In the genomic region with DNA sequence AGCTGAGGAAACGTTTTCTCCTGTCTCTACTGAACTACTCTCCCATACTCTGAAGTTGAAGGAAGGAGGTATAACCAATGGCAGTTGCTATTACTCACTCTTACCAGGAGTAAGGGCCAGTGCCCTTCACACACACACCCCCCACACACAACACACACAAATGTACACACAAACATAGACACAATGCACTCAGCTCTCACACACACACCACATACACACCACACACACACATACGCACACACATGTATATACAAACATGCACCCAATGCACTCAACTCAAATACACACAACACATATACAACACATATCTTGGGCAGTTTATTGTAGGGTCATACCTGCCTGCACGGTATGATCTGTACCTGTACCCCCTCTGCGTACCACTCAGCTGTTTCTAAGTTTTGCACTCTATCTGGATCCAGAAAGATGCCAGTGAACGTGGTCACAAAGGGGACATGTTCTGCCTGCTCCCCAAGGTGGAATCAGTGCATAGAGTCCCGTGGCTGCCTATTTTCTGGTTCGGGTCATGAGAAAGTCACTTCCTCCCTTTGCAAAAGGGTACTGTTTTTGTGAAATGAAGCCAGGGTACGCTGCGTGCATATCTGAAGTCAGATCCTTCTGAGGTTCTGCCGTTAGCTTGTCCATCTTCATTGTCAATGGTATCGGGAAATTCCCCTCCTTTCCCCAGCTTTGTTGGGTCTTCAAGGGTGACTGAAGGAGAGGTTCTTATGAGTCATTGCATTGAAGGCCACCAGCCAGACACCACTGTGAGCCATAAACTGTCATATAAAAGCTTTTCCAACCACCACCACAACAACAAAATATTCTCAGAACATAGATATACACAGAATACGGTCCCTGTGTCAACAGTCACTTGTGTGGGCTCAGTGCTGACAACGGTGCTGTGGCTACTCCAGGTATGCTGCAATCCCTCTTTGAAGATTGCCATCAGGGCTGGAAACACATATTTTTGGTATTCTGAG, we compare ENCODE assay signal across 9 cellular contexts.
DNase-seq lines count a peak whose midpoint lies in the region; ATAC-seq lines count a peak whose summit lies in the region.
"Had no signal": no experiment of that assay in that cellular context is flagged by ENCODE, and none has a peak within 500 bp of the region (broad histone marks: within the 10 kb centered on the region; RNA-seq: fewer than 3 reads in every experiment).

No MANE protein-coding gene starts in this region.

- H3K56ac ChIP-seq in mesendoderm (ENCODE audit: low read length), result no peak overlapping the region

- ATAC-seq in GM18520 (IDR thresholded peaks at IDR 0.05; ENCODE audit: unreplicated experiment) (peak; percentile 31), GM21723 (IDR thresholded peaks at IDR 0.05; ENCODE audit: unreplicated experiment) (peak; percentile 49), GM19324 (IDR thresholded peaks at IDR 0.05; ENCODE audit: low FRiP score, unreplicated experiment) (no peak)

- no peak overlapping the region for H2BK5ac ChIP-seq in mesendoderm (ENCODE audit: low read length)

- H3K27me3 ChIP-seq in mesendoderm (ENCODE audit: insufficient read depth, low read length, poor library complexity), result no peaks in the 10 kb centered on the region
- H3K27me3 ChIP-seq: upper lobe of left lung had no signal

- no peak overlapping the region for H3K18ac ChIP-seq in mesendoderm (ENCODE audit: low read length)

- no peak overlapping the region for H2AK5ac ChIP-seq in mesendoderm (ENCODE audit: low read length)

- no peak overlapping the region for H3K4me3 ChIP-seq in mesendoderm (ENCODE audit: low read length)
- H3K4me3 ChIP-seq: upper lobe of left lung had no signal

- WGBS in mesendoderm (ENCODE audit: extremely low coverage, insufficient coverage, low lambda C conversion rate), result 100% methylated on average over 1 of the region's 13 CpGs

- peak overlapping the region; percentile 6 for H3K23ac ChIP-seq in mesendoderm (ENCODE audit: low read length)

- H2BK120ac ChIP-seq in mesendoderm (ENCODE audit: low read depth, low read length), result no peak overlapping the region

- no peak overlapping the region for H2BK15ac ChIP-seq in mesendoderm (replicated peaks; ENCODE audit: low read depth)

- peak; percentile 90 for DNase-seq in M059J (ENCODE audit: low read depth)
- DNase-seq in mesendoderm, result no peak
- DNase-seq in CD1c-positive myeloid dendritic cell (ENCODE audit: extremely low spot score), result no peak
- no peak for DNase-seq in SK-N-DZ (ENCODE audit: low spot score)
- no peak for DNase-seq in NCI-H2227 (lab: John Stamatoyannopoulos, UW; ENCODE audit: unreplicated experiment)
- DNase-seq: upper lobe of left lung had no signal

- H3K27ac ChIP-seq in mesendoderm (ENCODE audit: low read depth, low read length), result no peak overlapping the region

- H3K79me1 ChIP-seq in mesendoderm (ENCODE audit: low read length), result no peaks in the 10 kb centered on the region

- H3K4ac ChIP-seq in mesendoderm (ENCODE audit: low read depth, low read length), result no peak overlapping the region

- H3K36me3 ChIP-seq in mesendoderm (ENCODE audit: control insufficient read depth, insufficient read depth, low read length), result no peaks in the 10 kb centered on the region
- H3K36me3 ChIP-seq: upper lobe of left lung had no signal

- H3K79me2 ChIP-seq in mesendoderm (ENCODE audit: control insufficient read depth, insufficient read depth, low read length), result no peaks in the 10 kb centered on the region

- H3K9ac ChIP-seq in mesendoderm (ENCODE audit: low read length), result no peak overlapping the region

- no peak overlapping the region for H4K5ac ChIP-seq in mesendoderm (ENCODE audit: low read length)

- H4K8ac ChIP-seq in mesendoderm (ENCODE audit: low read depth, low read length), result no peak overlapping the region

- no peak overlapping the region for H3K4me2 ChIP-seq in mesendoderm (ENCODE audit: low read length)

- H3K4me1 ChIP-seq in mesendoderm (ENCODE audit: control insufficient read depth, low read depth, low read length), result peaks cover 3% of the 10 kb centered on the region
